In genomic region chr19:5423567-5424125, GRCh38 we compare ENCODE assay signal across 2 cellular contexts.
TF ChIP-seq lines count a peak whose summit lies in the region.

No MANE protein-coding gene starts in this region.

TF ChIP-seq in HEK293, 187 proteins besides CTCF, POLR2A, EP300 and RAD21 (continued from another document and continues in another):
- TF ChIP-seq ZBTB21 (tag by site-specific recombination; IDR thresholded peaks at IDR 0.05) (no peak), ZSCAN23 (tag by site-specific recombination; IDR thresholded peaks at IDR 0.05) (no peak), WT1 (tag by site-specific recombination; IDR thresholded peaks at IDR 0.05) (no peak), AEBP2 (tag by site-specific recombination; IDR thresholded peaks at IDR 0.05; ENCODE audit: borderline replicate concordance) (no peak), ZNF366 (tag by site-specific recombination; conservative IDR thresholded peaks at IDR 0.05) (peak; percentile 92), OVOL3 (tag by site-specific recombination; IDR thresholded peaks at IDR 0.05) (no peak), ZNF473 (tag by site-specific recombination; IDR thresholded peaks at IDR 0.05) (0 out of 2 replicates have a peak, but pooled peaks have one; percentile 45), ZNF747 (tag by site-specific recombination; IDR thresholded peaks at IDR 0.05) (0 out of 2 replicates have a peak, but pooled peaks have one; percentile 17), ZBTB10 (tag by site-specific recombination; IDR thresholded peaks at IDR 0.05) (no peak), ZNF146 (tag by site-specific recombination; IDR thresholded peaks at IDR 0.05) (no peak), SETDB1 (IDR thresholded peaks at IDR 0.05; ENCODE audit: insufficient read length, low read length) (no peak), ZNF341 (tag by site-specific recombination; IDR thresholded peaks at IDR 0.05; ENCODE audit: low read depth) (no peak), ZNF350 (tag by site-specific recombination; IDR thresholded peaks at IDR 0.05) (no peak), ZNF214 (tag by site-specific recombination; IDR thresholded peaks at IDR 0.05; ENCODE audit: borderline replicate concordance) (no peak), ZNF837 (tag by site-specific recombination; IDR thresholded peaks at IDR 0.05) (no peak), HOXD13 (CRISPR knock-in tag; IDR thresholded peaks at IDR 0.05; ENCODE audit: borderline replicate concordance) (no peak), INSM2 (tag by site-specific recombination; IDR thresholded peaks at IDR 0.05) (no peak), ZNF843 (tag by site-specific recombination; IDR thresholded peaks at IDR 0.05) (no peak), ZNF658 (tag by site-specific recombination; IDR thresholded peaks at IDR 0.05) (0 out of 2 replicates have a peak, but pooled peaks have one; percentile 58), KLF1 (tag by site-specific recombination; IDR thresholded peaks at IDR 0.05) (no peak), ZBTB48 (tag by site-specific recombination; IDR thresholded peaks at IDR 0.05) (no peak), KLF17 (tag by site-specific recombination; IDR thresholded peaks at IDR 0.05) (no peak), SCRT1 (tag by site-specific recombination; IDR thresholded peaks at IDR 0.05; ENCODE audit: borderline replicate concordance) (no peak), EGR2 (tag by site-specific recombination; IDR thresholded peaks at IDR 0.05; ENCODE audit: low read depth) (peak; percentile 98), ZNF792 (tag by site-specific recombination; IDR thresholded peaks at IDR 0.05) (no peak)

TF ChIP-seq in K562, 482 proteins besides CTCF, POLR2A, EP300 and RAD21 (continued from another document):
- no peak for TF ChIP-seq REST (CRISPR knock-in tag; IDR thresholded peaks at IDR 0.05; ENCODE audit: low read depth)
- TF ChIP-seq ZBTB26 (CRISPR knock-in tag; IDR thresholded peaks at IDR 0.05): 0 out of 2 replicates have a peak, but pooled peaks have one; percentile 43
- TF ChIP-seq IFI16 (CRISPR knock-in tag; IDR thresholded peaks at IDR 0.05): no peak
- TF ChIP-seq ZKSCAN3 (CRISPR knock-in tag; IDR thresholded peaks at IDR 0.05): no peak
- no peak for TF ChIP-seq RNF219 (CRISPR knock-in tag; IDR thresholded peaks at IDR 0.05)
- no peak for TF ChIP-seq ARID4B (CRISPR knock-in tag; IDR thresholded peaks at IDR 0.05)
- no peak for TF ChIP-seq KLF10 (CRISPR knock-in tag; IDR thresholded peaks at IDR 0.05)
- no peak for TF ChIP-seq ZNF280A (IDR thresholded peaks at IDR 0.05; ENCODE audit: low read depth, partially characterized antibody)
- no peak for TF ChIP-seq MTA2 (IDR thresholded peaks at IDR 0.05; ENCODE audit: low read depth)
- TF ChIP-seq TRIM24 (IDR thresholded peaks at IDR 0.05): no peak
